ENCODE assay signal across 17 cellular contexts in genomic region chr14:98602983-98603382, GRCh38.
A peak's percentile ranks its signal among the peaks of the same experiment; 100 is the strongest.
DNase-seq lines count a peak whose midpoint lies in the region; ATAC-seq, FAIRE-seq and TF ChIP-seq lines count a peak whose summit lies in the region.
"Had no signal": no experiment of that assay in that cellular context is flagged by ENCODE, and none has a peak within 500 bp of the region (broad histone marks: within the 10 kb centered on the region; RNA-seq: fewer than 3 reads in every experiment).

No MANE protein-coding gene starts in this region.

- no peaks in the 10 kb centered on the region for H4K20me1 ChIP-seq in DND-41 (ENCODE audit: insufficient read depth, low read length)

- H3K23ac ChIP-seq in neuronal stem cell (ENCODE audit: low read depth, low read length, poor library complexity): no peak overlapping the region

- H3K36me3 Mint-ChIP-seq in activated T-helper 17 cell treated with anti-CD3 and anti-CD28 coated beads, Interleukin-2, amount 50 U/mL, for 72 hours (ENCODE audit: low read depth): no peaks in the 10 kb centered on the region
- H3K36me3 Mint-ChIP-seq: CD4-positive, alpha-beta memory T cell had no signal

- H3K79me2 ChIP-seq in DND-41 (ENCODE audit: insufficient read depth, low read length): no peaks in the 10 kb centered on the region

- no peak for DNase-seq in DND-41
- DNase-seq in neuronal stem cell (ENCODE audit: low spot score): no peak
- DNase-seq in urothelium cell line (ENCODE audit: low spot score): peak; percentile 4
- no peak for DNase-seq in ascending aorta (ENCODE audit: low spot score in 2 of 2)
- DNase-seq in DMS114 treated with DMSO at 0.1 percent for 48 hours (lab: John Stamatoyannopoulos, UW; ENCODE audit: unreplicated experiment): no peak
- DNase-seq: C1 segment of cervical spinal cord; Calu3; CD4-positive, alpha-beta memory T cell; COR-L47; DMS153; EL; GDM1; H9 had no signal

- H2BK12ac ChIP-seq in neuronal stem cell (ENCODE audit: low read length): no peak overlapping the region

- TF ChIP-seq CTCF in DND-41 (IDR thresholded peaks at IDR 0.05; ENCODE audit: borderline replicate concordance, extremely low read depth, low read length, poor library complexity, severe bottlenecking): no peak
- no peak for TF ChIP-seq CTCF in ascending aorta (IDR thresholded peaks at IDR 0.05)

- peak overlapping the region; percentile 15 for H3K27ac Mint-ChIP-seq in activated T-helper 17 cell treated with anti-CD3 and anti-CD28 coated beads, Interleukin-2, amount 50 U/mL, for 72 hours
- H3K27ac Mint-ChIP-seq: GM23338 had no signal

- H2AK5ac ChIP-seq in neuronal stem cell (ENCODE audit: low read depth, low read length): no peak overlapping the region

- no peak overlapping the region for H3K4me2 ChIP-seq in DND-41 (ENCODE audit: insufficient read depth, low read length)
- H3K4me2 ChIP-seq in neuronal stem cell (ENCODE audit: insufficient read depth, low read length, poor library complexity, severe bottlenecking): no peak overlapping the region
- H3K4me2 ChIP-seq: GM23338 had no signal

- peak overlapping the region; percentile 16 for H3K18ac ChIP-seq in neuronal stem cell (ENCODE audit: low read length)

- H3K27ac ChIP-seq in DND-41 (ENCODE audit: low read length) (peak overlapping the region; percentile 26; the same call in 1 of the 2 replicates), neuronal stem cell (replicated peaks; ENCODE audit: low read length) (no peak overlapping the region), ascending aorta (no peak overlapping the region)

- no peaks in the 10 kb centered on the region; the same call in 1 of the 2 replicates for H3K4me1 ChIP-seq in DND-41 (ENCODE audit: insufficient read depth, low read length)
- peaks cover 0 to 2% of the 10 kb centered on the region in 2 donors for H3K4me1 ChIP-seq in neuronal stem cell (ENCODE audit: control insufficient read depth in 2 of 2, insufficient read depth in 1 of 2, low read depth in 1 of 2, low read length in 2 of 2)
- no peaks in the 10 kb centered on the region for H3K4me1 ChIP-seq in ascending aorta

- no CpG with 5 or more reads among the region's 7 CpGs for WGBS in neuronal stem cell (ENCODE audit: extremely low coverage in 2 of 2, insufficient read length in 2 of 2, insufficient replicate concordance in 1 of 2), 2 donors

- no peaks in the 10 kb centered on the region for H3K9me3 Mint-ChIP-seq in activated T-helper 17 cell treated with anti-CD3 and anti-CD28 coated beads, Interleukin-2, amount 50 U/mL, for 72 hours

- H3K79me1 ChIP-seq in neuronal stem cell (ENCODE audit: low read depth, low read length): no peaks in the 10 kb centered on the region

- H2AFZ ChIP-seq in DND-41 (ENCODE audit: low read depth, low read length): peak overlapping the region; percentile 39; the same call in 1 of the 2 replicates
- no peak overlapping the region for H2AFZ ChIP-seq in neuronal stem cell (ENCODE audit: low read length)
- H2AFZ ChIP-seq: GM23338 had no signal

- H3K4me3 ChIP-seq in DND-41 (ENCODE audit: low read depth in 1 of 2, low read length in 2 of 2) (no peak overlapping the region), neuronal stem cell (ENCODE audit: low read length in 2 of 2) (no peak overlapping the region), ascending aorta (no peak overlapping the region)
- H3K4me3 ChIP-seq: GM12878, GM23338 had no signal

- H3K27me3 ChIP-seq in DND-41 (ENCODE audit: insufficient read depth, low read length, poor library complexity): no peaks in the 10 kb centered on the region
- H3K27me3 ChIP-seq in neuronal stem cell (ENCODE audit: control insufficient read depth in 3 of 3, insufficient read depth in 3 of 3, low read depth in 1 of 3, low read length in 3 of 3): no peaks in the 10 kb centered on the region
- no peaks in the 10 kb centered on the region for H3K27me3 ChIP-seq in ascending aorta

- peaks cover 6% of the 10 kb centered on the region for H3K4me1 Mint-ChIP-seq in activated T-helper 17 cell treated with anti-CD3 and anti-CD28 coated beads, Interleukin-2, amount 50 U/mL, for 72 hours
- H3K4me1 Mint-ChIP-seq: GM23338, H9 had no signal

- intact Hi-C loops in ascending aorta (cut with DNase I): no loop called here

- H2BK120ac ChIP-seq in neuronal stem cell (ENCODE audit: low read depth, low read length): no peak overlapping the region

- no peaks in the 10 kb centered on the region for H3K27me3 Mint-ChIP-seq in activated T-helper 17 cell treated with anti-CD3 and anti-CD28 coated beads, Interleukin-2, amount 50 U/mL, for 72 hours
- H3K27me3 Mint-ChIP-seq: CD4-positive, alpha-beta memory T cell had no signal

- H2BK5ac ChIP-seq in neuronal stem cell (ENCODE audit: low read length): no peak overlapping the region

- no peak for ATAC-seq in DND-41 (ENCODE audit: insufficient read depth, low read depth)
- ATAC-seq in activated T-helper 17 cell treated with anti-CD3 and anti-CD28 coated beads, Interleukin-2, amount 50 U/mL, for 72 hours (replicated peaks): no peak
- ATAC-seq: GM12878, GM23338, HCT116 had no signal

- H3K14ac ChIP-seq in neuronal stem cell (ENCODE audit: low read length): no peak overlapping the region

- no peak overlapping the region for H3K4me3 Mint-ChIP-seq in activated T-helper 17 cell treated with anti-CD3 and anti-CD28 coated beads, Interleukin-2, amount 50 U/mL, for 72 hours
- H3K4me3 Mint-ChIP-seq: GM23338, H9 had no signal

- H3K4ac ChIP-seq in neuronal stem cell (ENCODE audit: low read length): no peak overlapping the region

- FAIRE-seq in urothelium cell line (lab: Jason Lieb, UNC): no peak
- FAIRE-seq: GM12878 had no signal

- no peak overlapping the region for H2BK15ac ChIP-seq in neuronal stem cell (ENCODE audit: low read length)

- no peaks in the 10 kb centered on the region for H3K9me3 ChIP-seq in DND-41 (ENCODE audit: insufficient read depth, low read length, severe bottlenecking)
- no peaks in the 10 kb centered on the region for H3K9me3 ChIP-seq in neuronal stem cell (replicated peaks in 1 of 2; ENCODE audit: control insufficient read depth in 2 of 2, insufficient read depth in 1 of 2, low read depth in 1 of 2, low read length in 2 of 2)
- no peaks in the 10 kb centered on the region for H3K9me3 ChIP-seq in ascending aorta

- H3K9ac ChIP-seq in DND-41 (ENCODE audit: low read depth, low read length) (no peak overlapping the region), neuronal stem cell (ENCODE audit: low read depth, low read length, poor library complexity) (no peak overlapping the region)

- no peak overlapping the region for H4K91ac ChIP-seq in neuronal stem cell (ENCODE audit: low read depth, low read length, poor library complexity)

- no peaks in the 10 kb centered on the region for H3K36me3 ChIP-seq in DND-41 (ENCODE audit: insufficient read depth, low read length)
- no peaks in the 10 kb centered on the region for H3K36me3 ChIP-seq in neuronal stem cell (replicated peaks in 1 of 2; ENCODE audit: control insufficient read depth in 2 of 2, insufficient read depth in 2 of 2, low read length in 2 of 2)
- H3K36me3 ChIP-seq in ascending aorta: no peaks in the 10 kb centered on the region

- H4K8ac ChIP-seq in neuronal stem cell (ENCODE audit: low read depth, low read length): no peak overlapping the region
